1 cellular context compared by ENCODE assay signal in the genomic region with DNA sequence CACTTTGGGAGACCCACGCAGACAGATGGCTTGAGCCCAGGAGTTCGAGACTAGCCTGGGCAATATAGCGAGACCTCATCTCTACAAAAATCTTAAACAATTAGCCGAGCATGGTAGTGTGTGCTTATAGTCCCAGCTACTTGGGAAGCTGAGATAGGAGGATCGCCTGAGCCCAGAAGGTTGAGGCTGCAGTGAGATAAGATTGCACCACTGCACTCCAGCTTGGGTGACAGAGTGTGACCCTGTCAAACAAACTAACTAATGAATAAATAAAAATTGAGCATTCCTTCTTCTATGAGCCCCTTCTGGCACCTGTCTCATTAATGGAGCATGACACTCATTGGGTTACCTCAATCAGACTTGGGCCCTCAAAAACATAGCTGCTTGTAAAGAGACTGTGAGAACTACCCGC.
A peak's percentile ranks its signal among the peaks of the same experiment; 100 is the strongest.
TF ChIP-seq lines count a peak whose summit lies in the region.

No MANE protein-coding gene starts in this region.

TF ChIP-seq in K562, 482 proteins besides CTCF, POLR2A, EP300 and RAD21 (continued from another document and continues in another):
- TF ChIP-seq, protein P1, sequence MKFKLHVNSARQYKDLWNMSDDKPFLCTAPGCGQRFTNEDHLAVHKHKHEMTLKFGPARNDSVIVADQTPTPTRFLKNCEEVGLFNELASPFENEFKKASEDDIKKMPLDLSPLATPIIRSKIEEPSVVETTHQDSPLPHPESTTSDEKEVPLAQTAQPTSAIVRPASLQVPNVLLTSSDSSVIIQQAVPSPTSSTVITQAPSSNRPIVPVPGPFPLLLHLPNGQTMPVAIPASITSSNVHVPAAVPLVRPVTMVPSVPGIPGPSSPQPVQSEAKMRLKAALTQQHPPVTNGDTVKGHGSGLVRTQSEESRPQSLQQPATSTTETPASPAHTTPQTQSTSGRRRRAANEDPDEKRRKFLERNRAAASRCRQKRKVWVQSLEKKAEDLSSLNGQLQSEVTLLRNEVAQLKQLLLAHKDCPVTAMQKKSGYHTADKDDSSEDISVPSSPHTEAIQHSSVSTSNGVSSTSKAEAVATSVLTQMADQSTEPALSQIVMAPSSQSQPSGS (CRISPR knock-in tag; IDR thresholded peaks at IDR 0.05) = no peak
- TF ChIP-seq CBX3 (IDR thresholded peaks at IDR 0.05; ENCODE audit: borderline replicate concordance in 1 of 2, low read length in 2 of 2) (peak in 1 of 2 experiments; percentile 61; a peak in 1 of 3 replicates), HDAC3 (IDR thresholded peaks at IDR 0.05; ENCODE audit: borderline replicate concordance, partially characterized antibody) (peak; percentile 42), TFAM (CRISPR knock-in tag; conservative IDR thresholded peaks at IDR 0.05) (no peak), SMAD4 (CRISPR knock-in tag; conservative IDR thresholded peaks at IDR 0.05) (peak; percentile 89), ZNF274 (IDR thresholded peaks at IDR 0.05; ENCODE audit: borderline replicate concordance, low read depth, low read length) (0 out of 2 replicates have a peak, but pooled peaks have one; percentile 32), NR4A1 (CRISPR knock-in tag; IDR thresholded peaks at IDR 0.05) (no peak), NR4A1 (tag; IDR thresholded peaks at IDR 0.05) (0 out of 2 replicates have a peak, but pooled peaks have one; percentile 56), HDAC1 (IDR thresholded peaks at IDR 0.05) (peak in 1 of 2 experiments; percentile 77; a peak in 2 of 4 replicates), ZBED1 (IDR thresholded peaks at IDR 0.05) (0 out of 2 replicates have a peak, but pooled peaks have one; percentile 60), RNF2 (IDR thresholded peaks at IDR 0.05) (peak; percentile 55; the same call in 1 of the 2 replicates), CBX2 (IDR thresholded peaks at IDR 0.05; ENCODE audit: insufficient read depth, low read length, poor library complexity, severe bottlenecking) (no peak), KAT2B (IDR thresholded peaks at IDR 0.05; ENCODE audit: low read depth, low read length) (no peak), ZZZ3 (IDR thresholded peaks at IDR 0.05) (no peak), SMARCA4 (IDR thresholded peaks at IDR 0.05) (peak; percentile 93), ZNF282 (CRISPR knock-in tag; IDR thresholded peaks at IDR 0.05) (no peak), MYNN (IDR thresholded peaks at IDR 0.05) (peak; percentile 65), MYNN (CRISPR knock-in tag; IDR thresholded peaks at IDR 0.05) (no peak), SMAD2 (IDR thresholded peaks at IDR 0.05; ENCODE audit: low read depth, low read length) (no peak), ZNF785 (CRISPR knock-in tag; IDR thresholded peaks at IDR 0.05) (no peak), DPF2 (IDR thresholded peaks at IDR 0.05) (peak; percentile 96), ARNT (IDR thresholded peaks at IDR 0.05) (peak in 1 of 2 experiments; percentile 72; a peak in 2 of 4 replicates), SMARCE1 (IDR thresholded peaks at IDR 0.05) (peak; percentile 87), FOXM1 (IDR thresholded peaks at IDR 0.05; ENCODE audit: low read depth) (peak; percentile 90), FOXM1 (CRISPR knock-in tag; IDR thresholded peaks at IDR 0.05; ENCODE audit: low read depth) (no peak), POLR2AphosphoS5 (IDR thresholded peaks at IDR 0.05; ENCODE audit: control insufficient read depth, insufficient read depth, low read depth, low read length) (peak; percentile 97), ZNF586 (CRISPR knock-in tag; conservative IDR thresholded peaks at IDR 0.05) (no peak), CCNT2 (IDR thresholded peaks at IDR 0.05; ENCODE audit: borderline replicate concordance, extremely low read depth, insufficient read length, low read depth, low read length) (peak; percentile 68), HCFC1 (IDR thresholded peaks at IDR 0.05; ENCODE audit: low read depth, low read length) (no peak), SETDB1 (IDR thresholded peaks at IDR 0.05; ENCODE audit: low read length) (no peak), ZNF699 (CRISPR knock-in tag; IDR thresholded peaks at IDR 0.05; ENCODE audit: insufficient replicate concordance) (no peak), MYC (IDR thresholded peaks at IDR 0.05; ENCODE audit: low read depth, low read length) (no peak; the same call in 1 of the 2 replicates), MYC (CRISPR knock-in tag; IDR thresholded peaks at IDR 0.05; ENCODE audit: borderline replicate concordance, low read depth) (no peak), ATF7 (IDR thresholded peaks at IDR 0.05) (peak; percentile 94), MCM7 (IDR thresholded peaks at IDR 0.05) (no peak), RBM22 (IDR thresholded peaks at IDR 0.05; ENCODE audit: low read depth, low read length, poor library complexity, severe bottlenecking) (no peak), SMARCC2 (IDR thresholded peaks at IDR 0.05; ENCODE audit: low read depth) (peak; percentile 74), GABPA (tag; conservative IDR thresholded peaks at IDR 0.05; ENCODE audit: low read depth) (no peak), DACH1 (IDR thresholded peaks at IDR 0.05; ENCODE audit: partially characterized antibody) (peak; percentile 30), EWSR1 (IDR thresholded peaks at IDR 0.05; ENCODE audit: borderline replicate concordance, low read depth, partially characterized antibody) (no peak), ZNF766 (CRISPR knock-in tag; conservative IDR thresholded peaks at IDR 0.05) (peak; percentile 82), CEBPG (CRISPR knock-in tag; IDR thresholded peaks at IDR 0.05) (0 out of 2 replicates have a peak, but pooled peaks have one; percentile 43), CEBPG (tag; conservative IDR thresholded peaks at IDR 0.05 in 1 of 2, IDR thresholded peaks at IDR 0.05 in 1 of 2) (no peak), PML (IDR thresholded peaks at IDR 0.05; ENCODE audit: low read length) (peak; percentile 93), ZNF184 (CRISPR knock-in tag; IDR thresholded peaks at IDR 0.05) (no peak), HDAC2 (IDR thresholded peaks at IDR 0.05) (peak; percentile 87), NBN (IDR thresholded peaks at IDR 0.05; ENCODE audit: low read depth) (peak; percentile 52; the same call in 1 of the 2 replicates), GTF2F1 (IDR thresholded peaks at IDR 0.05; ENCODE audit: low read depth, low read length) (no peak), ESRRA (IDR thresholded peaks at IDR 0.05; ENCODE audit: borderline replicate concordance, low read depth) (peak; percentile 42; the same call in 1 of the 2 replicates), TCF7L2 (IDR thresholded peaks at IDR 0.05; ENCODE audit: low read depth, low read length) (peak; percentile 24; the same call in 1 of the 2 replicates)
- TF ChIP-seq, protein P2, sequence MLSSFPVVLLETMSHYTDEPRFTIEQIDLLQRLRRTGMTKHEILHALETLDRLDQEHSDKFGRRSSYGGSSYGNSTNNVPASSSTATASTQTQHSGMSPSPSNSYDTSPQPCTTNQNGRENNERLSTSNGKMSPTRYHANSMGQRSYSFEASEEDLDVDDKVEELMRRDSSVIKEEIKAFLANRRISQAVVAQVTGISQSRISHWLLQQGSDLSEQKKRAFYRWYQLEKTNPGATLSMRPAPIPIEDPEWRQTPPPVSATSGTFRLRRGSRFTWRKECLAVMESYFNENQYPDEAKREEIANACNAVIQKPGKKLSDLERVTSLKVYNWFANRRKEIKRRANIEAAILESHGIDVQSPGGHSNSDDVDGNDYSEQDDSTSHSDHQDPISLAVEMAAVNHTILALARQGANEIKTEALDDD (IDR thresholded peaks at IDR 0.05) = peak; percentile 73
- TF ChIP-seq, protein P3, sequence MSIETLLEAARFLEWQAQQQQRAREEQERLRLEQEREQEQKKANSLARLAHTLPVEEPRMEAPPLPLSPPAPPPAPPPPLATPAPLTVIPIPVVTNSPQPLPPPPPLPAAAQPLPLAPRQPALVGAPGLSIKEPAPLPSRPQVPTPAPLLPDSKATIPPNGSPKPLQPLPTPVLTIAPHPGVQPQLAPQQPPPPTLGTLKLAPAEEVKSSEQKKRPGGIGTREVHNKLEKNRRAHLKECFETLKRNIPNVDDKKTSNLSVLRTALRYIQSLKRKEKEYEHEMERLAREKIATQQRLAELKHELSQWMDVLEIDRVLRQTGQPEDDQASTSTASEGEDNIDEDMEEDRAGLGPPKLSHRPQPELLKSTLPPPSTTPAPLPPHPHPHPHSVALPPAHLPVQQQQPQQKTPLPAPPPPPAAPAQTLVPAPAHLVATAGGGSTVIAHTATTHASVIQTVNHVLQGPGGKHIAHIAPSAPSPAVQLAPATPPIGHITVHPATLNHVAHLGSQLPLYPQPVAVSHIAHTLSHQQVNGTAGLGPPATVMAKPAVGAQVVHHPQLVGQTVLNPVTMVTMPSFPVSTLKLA (conservative IDR thresholded peaks at IDR 0.05) = peak in 1 of 2 experiments; percentile 45; a peak in 1 of 4 replicates
- TF ChIP-seq, protein P4, sequence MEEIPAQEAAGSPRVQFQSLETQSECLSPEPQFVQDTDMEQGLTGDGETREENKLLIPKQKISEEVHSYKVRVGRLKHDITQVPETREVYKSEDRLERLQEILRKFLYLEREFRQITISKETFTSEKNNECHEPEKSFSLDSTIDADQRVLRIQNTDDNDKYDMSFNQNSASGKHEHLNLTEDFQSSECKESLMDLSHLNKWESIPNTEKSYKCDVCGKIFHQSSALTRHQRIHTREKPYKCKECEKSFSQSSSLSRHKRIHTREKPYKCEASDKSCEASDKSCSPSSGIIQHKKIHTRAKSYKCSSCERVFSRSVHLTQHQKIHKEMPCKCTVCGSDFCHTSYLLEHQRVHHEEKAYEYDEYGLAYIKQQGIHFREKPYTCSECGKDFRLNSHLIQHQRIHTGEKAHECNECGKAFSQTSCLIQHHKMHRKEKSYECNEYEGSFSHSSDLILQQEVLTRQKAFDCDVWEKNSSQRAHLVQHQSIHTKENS (CRISPR knock-in tag; IDR thresholded peaks at IDR 0.05) = no peak
- TF ChIP-seq, protein P5, sequence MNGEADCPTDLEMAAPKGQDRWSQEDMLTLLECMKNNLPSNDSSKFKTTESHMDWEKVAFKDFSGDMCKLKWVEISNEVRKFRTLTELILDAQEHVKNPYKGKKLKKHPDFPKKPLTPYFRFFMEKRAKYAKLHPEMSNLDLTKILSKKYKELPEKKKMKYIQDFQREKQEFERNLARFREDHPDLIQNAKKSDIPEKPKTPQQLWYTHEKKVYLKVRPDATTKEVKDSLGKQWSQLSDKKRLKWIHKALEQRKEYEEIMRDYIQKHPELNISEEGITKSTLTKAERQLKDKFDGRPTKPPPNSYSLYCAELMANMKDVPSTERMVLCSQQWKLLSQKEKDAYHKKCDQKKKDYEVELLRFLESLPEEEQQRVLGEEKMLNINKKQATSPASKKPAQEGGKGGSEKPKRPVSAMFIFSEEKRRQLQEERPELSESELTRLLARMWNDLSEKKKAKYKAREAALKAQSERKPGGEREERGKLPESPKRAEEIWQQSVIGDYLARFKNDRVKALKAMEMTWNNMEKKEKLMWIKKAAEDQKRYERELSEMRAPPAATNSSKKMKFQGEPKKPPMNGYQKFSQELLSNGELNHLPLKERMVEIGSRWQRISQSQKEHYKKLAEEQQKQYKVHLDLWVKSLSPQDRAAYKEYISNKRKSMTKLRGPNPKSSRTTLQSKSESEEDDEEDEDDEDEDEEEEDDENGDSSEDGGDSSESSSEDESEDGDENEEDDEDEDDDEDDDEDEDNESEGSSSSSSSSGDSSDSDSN (IDR thresholded peaks at IDR 0.05; ENCODE audit: borderline replicate concordance in 1 of 2, low read depth in 2 of 2, low read length in 2 of 2) = 0 out of 4 replicates have a peak, but pooled peaks of 1 of the 2 experiments have one; percentile 5
- TF ChIP-seq, protein P6, sequence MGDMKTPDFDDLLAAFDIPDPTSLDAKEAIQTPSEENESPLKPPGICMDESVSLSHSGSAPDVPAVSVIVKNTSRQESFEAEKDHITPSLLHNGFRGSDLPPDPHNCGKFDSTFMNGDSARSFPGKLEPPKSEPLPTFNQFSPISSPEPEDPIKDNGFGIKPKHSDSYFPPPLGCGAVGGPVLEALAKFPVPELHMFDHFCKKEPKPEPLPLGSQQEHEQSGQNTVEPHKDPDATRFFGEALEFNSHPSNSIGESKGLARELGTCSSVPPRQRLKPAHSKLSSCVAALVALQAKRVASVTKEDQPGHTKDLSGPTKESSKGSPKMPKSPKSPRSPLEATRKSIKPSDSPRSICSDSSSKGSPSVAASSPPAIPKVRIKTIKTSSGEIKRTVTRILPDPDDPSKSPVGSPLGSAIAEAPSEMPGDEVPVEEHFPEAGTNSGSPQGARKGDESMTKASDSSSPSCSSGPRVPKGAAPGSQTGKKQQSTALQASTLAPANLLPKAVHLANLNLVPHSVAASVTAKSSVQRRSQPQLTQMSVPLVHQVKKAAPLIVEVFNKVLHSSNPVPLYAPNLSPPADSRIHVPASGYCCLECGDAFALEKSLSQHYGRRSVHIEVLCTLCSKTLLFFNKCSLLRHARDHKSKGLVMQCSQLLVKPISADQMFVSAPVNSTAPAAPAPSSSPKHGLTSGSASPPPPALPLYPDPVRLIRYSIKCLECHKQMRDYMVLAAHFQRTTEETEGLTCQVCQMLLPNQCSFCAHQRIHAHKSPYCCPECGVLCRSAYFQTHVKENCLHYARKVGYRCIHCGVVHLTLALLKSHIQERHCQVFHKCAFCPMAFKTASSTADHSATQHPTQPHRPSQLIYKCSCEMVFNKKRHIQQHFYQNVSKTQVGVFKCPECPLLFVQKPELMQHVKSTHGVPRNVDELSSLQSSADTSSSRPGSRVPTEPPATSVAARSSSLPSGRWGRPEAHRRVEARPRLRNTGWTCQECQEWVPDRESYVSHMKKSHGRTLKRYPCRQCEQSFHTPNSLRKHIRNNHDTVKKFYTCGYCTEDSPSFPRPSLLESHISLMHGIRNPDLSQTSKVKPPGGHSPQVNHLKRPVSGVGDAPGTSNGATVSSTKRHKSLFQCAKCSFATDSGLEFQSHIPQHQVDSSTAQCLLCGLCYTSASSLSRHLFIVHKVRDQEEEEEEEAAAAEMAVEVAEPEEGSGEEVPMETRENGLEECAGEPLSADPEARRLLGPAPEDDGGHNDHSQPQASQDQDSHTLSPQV (IDR thresholded peaks at IDR 0.05) = no peak
- TF ChIP-seq, protein P7, sequence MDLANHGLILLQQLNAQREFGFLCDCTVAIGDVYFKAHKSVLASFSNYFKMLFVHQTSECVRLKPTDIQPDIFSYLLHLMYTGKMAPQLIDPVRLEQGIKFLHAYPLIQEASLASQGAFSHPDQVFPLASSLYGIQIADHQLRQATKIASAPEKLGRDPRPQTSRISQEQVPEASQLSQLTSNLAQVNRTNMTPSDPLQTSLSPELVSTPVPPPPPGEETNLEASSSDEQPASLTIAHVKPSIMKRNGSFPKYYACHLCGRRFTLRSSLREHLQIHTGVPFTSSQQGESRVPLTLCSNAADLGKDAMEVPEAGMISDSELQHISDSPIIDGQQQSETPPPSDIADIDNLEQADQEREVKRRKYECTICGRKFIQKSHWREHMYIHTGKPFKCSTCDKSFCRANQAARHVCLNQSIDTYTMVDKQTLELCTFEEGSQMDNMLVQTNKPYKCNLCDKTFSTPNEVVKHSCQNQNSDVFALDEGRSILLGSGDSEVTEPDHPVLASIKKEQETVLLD (IDR thresholded peaks at IDR 0.05) = peak; percentile 51; the same call in 1 of the 2 replicates
- TF ChIP-seq, protein P8, sequence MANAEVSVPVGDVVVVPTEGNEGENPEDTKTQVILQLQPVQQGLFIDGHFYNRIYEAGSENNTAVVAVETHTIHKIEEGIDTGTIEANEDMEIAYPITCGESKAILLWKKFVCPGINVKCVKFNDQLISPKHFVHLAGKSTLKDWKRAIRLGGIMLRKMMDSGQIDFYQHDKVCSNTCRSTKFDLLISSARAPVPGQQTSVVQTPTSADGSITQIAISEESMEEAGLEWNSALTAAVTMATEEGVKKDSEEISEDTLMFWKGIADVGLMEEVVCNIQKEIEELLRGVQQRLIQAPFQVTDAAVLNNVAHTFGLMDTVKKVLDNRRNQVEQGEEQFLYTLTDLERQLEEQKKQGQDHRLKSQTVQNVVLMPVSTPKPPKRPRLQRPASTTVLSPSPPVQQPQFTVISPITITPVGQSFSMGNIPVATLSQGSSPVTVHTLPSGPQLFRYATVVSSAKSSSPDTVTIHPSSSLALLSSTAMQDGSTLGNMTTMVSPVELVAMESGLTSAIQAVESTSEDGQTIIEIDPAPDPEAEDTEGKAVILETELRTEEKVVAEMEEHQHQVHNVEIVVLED (CRISPR knock-in tag; IDR thresholded peaks at IDR 0.05) = no peak
